1 cellular context compared by ENCODE assay signal in genomic region chr7:133081605-133082389, GRCh38.
TF ChIP-seq lines count a peak whose summit lies in the region.

CHCHD3 (minus strand) TSS chr7:133082090; CDS start chr7:133081937, 153 bp downstream.

TF ChIP-seq in HEK293, 187 proteins besides CTCF, POLR2A, EP300 and RAD21 (continued from another document and continues in another):
- no peak for TF ChIP-seq ZNF274 (IDR thresholded peaks at IDR 0.05; ENCODE audit: low read length)
- TF ChIP-seq ZNF274 (tag by site-specific recombination; IDR thresholded peaks at IDR 0.05; ENCODE audit: borderline replicate concordance): no peak
- TF ChIP-seq TRIM28 (IDR thresholded peaks at IDR 0.05; ENCODE audit: borderline replicate concordance, low read length): no peak; the same call in 1 of the 2 replicates
- no peak for TF ChIP-seq ZBTB21 (tag by site-specific recombination; IDR thresholded peaks at IDR 0.05)
- TF ChIP-seq ZNF549 (tag by site-specific recombination; IDR thresholded peaks at IDR 0.05): no peak
- no peak for TF ChIP-seq TCF7L2 (IDR thresholded peaks at IDR 0.05; ENCODE audit: borderline replicate concordance, low read depth, low read length)
- no peak for TF ChIP-seq ZNF416 (tag by site-specific recombination; IDR thresholded peaks at IDR 0.05)
- no peak for TF ChIP-seq MEIS1 (CRISPR knock-in tag; IDR thresholded peaks at IDR 0.05; ENCODE audit: borderline replicate concordance)
- no peak for TF ChIP-seq ZNF658 (tag by site-specific recombination; IDR thresholded peaks at IDR 0.05)
- peak; percentile 84 for TF ChIP-seq ZBTB11 (tag by site-specific recombination; conservative IDR thresholded peaks at IDR 0.05; ENCODE audit: low read depth)
- TF ChIP-seq ZBTB48 (tag by site-specific recombination; IDR thresholded peaks at IDR 0.05): peak; percentile 85
- TF ChIP-seq BCL11B (tag by site-specific recombination; IDR thresholded peaks at IDR 0.05; ENCODE audit: low read depth): peak; percentile 68; the same call in 1 of the 2 replicates
- TF ChIP-seq ZNF248 (tag by site-specific recombination; IDR thresholded peaks at IDR 0.05): no peak
- no peak for TF ChIP-seq ZNF155 (tag by site-specific recombination; IDR thresholded peaks at IDR 0.05)
- TF ChIP-seq ZNF354C (tag by site-specific recombination; IDR thresholded peaks at IDR 0.05; ENCODE audit: borderline replicate concordance, low read depth): no peak
- no peak for TF ChIP-seq ZNF830 (tag by site-specific recombination; IDR thresholded peaks at IDR 0.05; ENCODE audit: low read depth)
- TF ChIP-seq ZNF660 (tag by site-specific recombination; IDR thresholded peaks at IDR 0.05): peak; percentile 27; the same call in 1 of the 2 replicates
- TF ChIP-seq ZNF2 (tag by site-specific recombination; IDR thresholded peaks at IDR 0.05): peak; percentile 82
- peak; percentile 90 for TF ChIP-seq ZNF10 (tag by site-specific recombination; IDR thresholded peaks at IDR 0.05)
- TF ChIP-seq YY1 (tag by site-specific recombination; IDR thresholded peaks at IDR 0.05): no peak
- TF ChIP-seq ZNF747 (tag by site-specific recombination; IDR thresholded peaks at IDR 0.05): no peak
- peak; percentile 20 for TF ChIP-seq ZFHX2 (tag by site-specific recombination; conservative IDR thresholded peaks at IDR 0.05)
- peak; percentile 32; the same call in 1 of the 2 replicates for TF ChIP-seq ZBTB20 (tag by site-specific recombination; IDR thresholded peaks at IDR 0.05)
- peak; percentile 82 for TF ChIP-seq ZIC2 (tag by site-specific recombination; IDR thresholded peaks at IDR 0.05)
- TF ChIP-seq GLI4 (tag by site-specific recombination; IDR thresholded peaks at IDR 0.05): 0 out of 2 replicates have a peak, but pooled peaks have one; percentile 67
- no peak for TF ChIP-seq ZNF404 (tag by site-specific recombination; IDR thresholded peaks at IDR 0.05)
- peak; percentile 66 for TF ChIP-seq ZNF24 (tag by site-specific recombination; IDR thresholded peaks at IDR 0.05)
- TF ChIP-seq ZNF837 (tag by site-specific recombination; IDR thresholded peaks at IDR 0.05): no peak
- TF ChIP-seq AEBP2 (tag by site-specific recombination; IDR thresholded peaks at IDR 0.05; ENCODE audit: borderline replicate concordance): no peak
- TF ChIP-seq ZNF791 (tag by site-specific recombination; IDR thresholded peaks at IDR 0.05): no peak
- no peak for TF ChIP-seq ZNF513 (tag by site-specific recombination; IDR thresholded peaks at IDR 0.05)
- TF ChIP-seq ZNF654 (tag by site-specific recombination; IDR thresholded peaks at IDR 0.05; ENCODE audit: low read depth): no peak
- no peak for TF ChIP-seq TSHZ1 (tag by site-specific recombination; IDR thresholded peaks at IDR 0.05; ENCODE audit: borderline replicate concordance)
- no peak for TF ChIP-seq ZNF148 (tag by site-specific recombination; IDR thresholded peaks at IDR 0.05; ENCODE audit: borderline replicate concordance)
- no peak for TF ChIP-seq ZNF132 (tag by site-specific recombination; IDR thresholded peaks at IDR 0.05; ENCODE audit: borderline replicate concordance)
- no peak for TF ChIP-seq ZNF776 (tag by site-specific recombination; IDR thresholded peaks at IDR 0.05; ENCODE audit: borderline replicate concordance)
- TF ChIP-seq IKZF3 (tag by site-specific recombination; IDR thresholded peaks at IDR 0.05): peak; percentile 86
- TF ChIP-seq SCRT1 (tag by site-specific recombination; IDR thresholded peaks at IDR 0.05; ENCODE audit: borderline replicate concordance): peak; percentile 100
- TF ChIP-seq SP7 (tag by site-specific recombination; IDR thresholded peaks at IDR 0.05): peak; percentile 79; the same call in 1 of the 2 replicates
- TF ChIP-seq ZBTB1 (tag by site-specific recombination; IDR thresholded peaks at IDR 0.05): peak; percentile 79; the same call in 1 of the 2 replicates
- 0 out of 2 replicates have a peak, but pooled peaks have one; percentile 7 for TF ChIP-seq ZNF19 (tag by site-specific recombination; IDR thresholded peaks at IDR 0.05; ENCODE audit: low read depth)
- peak; percentile 53 for TF ChIP-seq INSM2 (tag by site-specific recombination; IDR thresholded peaks at IDR 0.05)
- TF ChIP-seq ZNF600 (tag by site-specific recombination; IDR thresholded peaks at IDR 0.05): no peak
- TF ChIP-seq ZNF555 (tag by site-specific recombination; conservative IDR thresholded peaks at IDR 0.05): no peak
- TF ChIP-seq ZNF580 (tag by site-specific recombination; IDR thresholded peaks at IDR 0.05): peak; percentile 74; the same call in 1 of the 2 replicates
- TF ChIP-seq KLF1 (tag by site-specific recombination; IDR thresholded peaks at IDR 0.05): no peak
- TF ChIP-seq PATZ1 (tag by site-specific recombination; IDR thresholded peaks at IDR 0.05): peak; percentile 79
- TF ChIP-seq ZNF341 (tag by site-specific recombination; IDR thresholded peaks at IDR 0.05; ENCODE audit: low read depth): 0 out of 2 replicates have a peak, but pooled peaks have one; percentile 10
- TF ChIP-seq ZNF112 (tag by site-specific recombination; IDR thresholded peaks at IDR 0.05): no peak
- peak; percentile 71 for TF ChIP-seq SP3 (tag by site-specific recombination; IDR thresholded peaks at IDR 0.05)
- no peak for TF ChIP-seq ZNF624 (tag by site-specific recombination; IDR thresholded peaks at IDR 0.05)
- TF ChIP-seq ZNF785 (tag by site-specific recombination; IDR thresholded peaks at IDR 0.05): no peak
- no peak for TF ChIP-seq ZNF768 (tag by site-specific recombination; IDR thresholded peaks at IDR 0.05)
